Comparison of ENCODE assay signal across 1 cellular context in genomic region chr9:131708613-131709002, GRCh38.
A peak's percentile ranks its signal among the peaks of the same experiment; 100 is the strongest.
TF ChIP-seq lines count a peak whose summit lies in the region.

No MANE protein-coding gene starts in this region.

TF ChIP-seq in HepG2, 621 proteins besides CTCF, POLR2A, EP300 and RAD21:
- peak; percentile 13; the same call in 1 of the 2 replicates for TF ChIP-seq CEBPB (IDR thresholded peaks at IDR 0.05; ENCODE audit: borderline replicate concordance, low read depth, low read length)
- 0 out of 2 replicates have a peak, but pooled peaks have one; percentile 3 for TF ChIP-seq ATF1 (CRISPR knock-in tag; IDR thresholded peaks at IDR 0.05)
- TF ChIP-seq SP1 (IDR thresholded peaks at IDR 0.05) = no peak
- TF ChIP-seq SP1 (CRISPR knock-in tag; IDR thresholded peaks at IDR 0.05) = no peak
